ENCODE assay signal across 1 cellular context in genomic region chr3:65955792-65956477, GRCh38.
TF ChIP-seq lines count a peak whose summit lies in the region.

No MANE protein-coding gene starts in this region.

TF ChIP-seq in HepG2, 621 proteins besides CTCF, POLR2A, EP300 and RAD21 (continued from another document and continues in another):
- TF ChIP-seq ZBTB37 (CRISPR knock-in tag; IDR thresholded peaks at IDR 0.05): no peak
- TF ChIP-seq HDAC1 (CRISPR knock-in tag; IDR thresholded peaks at IDR 0.05): peak; percentile 39; the same call in 1 of the 2 replicates
- no peak for TF ChIP-seq MED8 (CRISPR knock-in tag; IDR thresholded peaks at IDR 0.05; ENCODE audit: insufficient replicate concordance)
- TF ChIP-seq, protein P1, sequence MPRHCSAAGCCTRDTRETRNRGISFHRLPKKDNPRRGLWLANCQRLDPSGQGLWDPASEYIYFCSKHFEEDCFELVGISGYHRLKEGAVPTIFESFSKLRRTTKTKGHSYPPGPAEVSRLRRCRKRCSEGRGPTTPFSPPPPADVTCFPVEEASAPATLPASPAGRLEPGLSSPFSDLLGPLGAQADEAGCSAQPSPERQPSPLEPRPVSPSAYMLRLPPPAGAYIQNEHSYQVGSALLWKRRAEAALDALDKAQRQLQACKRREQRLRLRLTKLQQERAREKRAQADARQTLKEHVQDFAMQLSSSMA (CRISPR knock-in tag; IDR thresholded peaks at IDR 0.05): no peak
- no peak for TF ChIP-seq MTA3 (CRISPR knock-in tag; IDR thresholded peaks at IDR 0.05)
- TF ChIP-seq DR1 (CRISPR knock-in tag; IDR thresholded peaks at IDR 0.05): no peak
- TF ChIP-seq MXD4 (CRISPR knock-in tag; IDR thresholded peaks at IDR 0.05): no peak
- TF ChIP-seq WIZ (CRISPR knock-in tag; IDR thresholded peaks at IDR 0.05): no peak
- no peak for TF ChIP-seq SPEN (CRISPR knock-in tag; IDR thresholded peaks at IDR 0.05; ENCODE audit: low read depth)
- TF ChIP-seq CCAR2 (optimal IDR thresholded peaks at IDR 0.05; ENCODE audit: low read depth, low read length): no peak
- TF ChIP-seq HNRNPL (IDR thresholded peaks at IDR 0.05; ENCODE audit: low read depth, low read length): no peak
- TF ChIP-seq ZNF468 (CRISPR knock-in tag; IDR thresholded peaks at IDR 0.05): no peak
- TF ChIP-seq ZNF292 (CRISPR knock-in tag; IDR thresholded peaks at IDR 0.05; ENCODE audit: borderline replicate concordance, low read depth): no peak
- peak; percentile 91 for TF ChIP-seq TEAD3 (CRISPR knock-in tag; optimal IDR thresholded peaks at IDR 0.05; ENCODE audit: borderline replicate concordance)
- TF ChIP-seq ZNF546 (CRISPR knock-in tag; conservative IDR thresholded peaks at IDR 0.05): no peak
- TF ChIP-seq HOXA7 (CRISPR knock-in tag; IDR thresholded peaks at IDR 0.05): no peak
- TF ChIP-seq, protein P2, sequence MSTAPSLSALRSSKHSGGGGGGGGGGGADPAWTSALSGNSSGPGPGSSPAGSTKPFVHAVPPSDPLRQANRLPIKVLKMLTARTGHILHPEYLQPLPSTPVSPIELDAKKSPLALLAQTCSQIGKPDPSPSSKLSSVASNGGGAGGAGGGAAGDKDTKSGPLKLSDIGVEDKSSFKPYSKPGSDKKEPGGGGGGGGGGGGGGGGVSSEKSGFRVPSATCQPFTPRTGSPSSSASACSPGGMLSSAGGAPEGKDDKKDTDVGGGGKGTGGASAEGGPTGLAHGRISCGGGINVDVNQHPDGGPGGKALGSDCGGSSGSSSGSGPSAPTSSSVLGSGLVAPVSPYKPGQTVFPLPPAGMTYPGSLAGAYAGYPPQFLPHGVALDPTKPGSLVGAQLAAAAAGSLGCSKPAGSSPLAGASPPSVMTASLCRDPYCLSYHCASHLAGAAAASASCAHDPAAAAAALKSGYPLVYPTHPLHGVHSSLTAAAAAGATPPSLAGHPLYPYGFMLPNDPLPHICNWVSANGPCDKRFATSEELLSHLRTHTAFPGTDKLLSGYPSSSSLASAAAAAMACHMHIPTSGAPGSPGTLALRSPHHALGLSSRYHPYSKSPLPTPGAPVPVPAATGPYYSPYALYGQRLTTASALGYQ (CRISPR knock-in tag; IDR thresholded peaks at IDR 0.05): no peak
- TF ChIP-seq SP140L (CRISPR knock-in tag; IDR thresholded peaks at IDR 0.05; ENCODE audit: borderline replicate concordance): no peak
- TF ChIP-seq FOXM1 (CRISPR knock-in tag; IDR thresholded peaks at IDR 0.05): no peak
- 0 out of 2 replicates have a peak, but pooled peaks have one; percentile 32 for TF ChIP-seq ARID2 (CRISPR knock-in tag; IDR thresholded peaks at IDR 0.05; ENCODE audit: borderline replicate concordance)
- no peak for TF ChIP-seq ISX (CRISPR knock-in tag; conservative IDR thresholded peaks at IDR 0.05)
- TF ChIP-seq, protein P3, sequence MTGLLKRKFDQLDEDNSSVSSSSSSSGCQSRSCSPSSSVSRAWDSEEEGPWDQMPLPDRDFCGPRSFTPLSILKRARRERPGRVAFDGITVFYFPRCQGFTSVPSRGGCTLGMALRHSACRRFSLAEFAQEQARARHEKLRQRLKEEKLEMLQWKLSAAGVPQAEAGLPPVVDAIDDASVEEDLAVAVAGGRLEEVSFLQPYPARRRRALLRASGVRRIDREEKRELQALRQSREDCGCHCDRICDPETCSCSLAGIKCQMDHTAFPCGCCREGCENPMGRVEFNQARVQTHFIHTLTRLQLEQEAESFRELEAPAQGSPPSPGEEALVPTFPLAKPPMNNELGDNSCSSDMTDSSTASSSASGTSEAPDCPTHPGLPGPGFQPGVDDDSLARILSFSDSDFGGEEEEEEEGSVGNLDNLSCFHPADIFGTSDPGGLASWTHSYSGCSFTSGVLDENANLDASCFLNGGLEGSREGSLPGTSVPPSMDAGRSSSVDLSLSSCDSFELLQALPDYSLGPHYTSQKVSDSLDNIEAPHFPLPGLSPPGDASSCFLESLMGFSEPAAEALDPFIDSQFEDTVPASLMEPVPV (CRISPR knock-in tag; IDR thresholded peaks at IDR 0.05): no peak
- peak; percentile 69 for TF ChIP-seq ASH2L (IDR thresholded peaks at IDR 0.05; ENCODE audit: insufficient read length, low read depth, low read length)
- no peak for TF ChIP-seq NR0B2 (CRISPR knock-in tag; IDR thresholded peaks at IDR 0.05)
- TF ChIP-seq, protein P4, sequence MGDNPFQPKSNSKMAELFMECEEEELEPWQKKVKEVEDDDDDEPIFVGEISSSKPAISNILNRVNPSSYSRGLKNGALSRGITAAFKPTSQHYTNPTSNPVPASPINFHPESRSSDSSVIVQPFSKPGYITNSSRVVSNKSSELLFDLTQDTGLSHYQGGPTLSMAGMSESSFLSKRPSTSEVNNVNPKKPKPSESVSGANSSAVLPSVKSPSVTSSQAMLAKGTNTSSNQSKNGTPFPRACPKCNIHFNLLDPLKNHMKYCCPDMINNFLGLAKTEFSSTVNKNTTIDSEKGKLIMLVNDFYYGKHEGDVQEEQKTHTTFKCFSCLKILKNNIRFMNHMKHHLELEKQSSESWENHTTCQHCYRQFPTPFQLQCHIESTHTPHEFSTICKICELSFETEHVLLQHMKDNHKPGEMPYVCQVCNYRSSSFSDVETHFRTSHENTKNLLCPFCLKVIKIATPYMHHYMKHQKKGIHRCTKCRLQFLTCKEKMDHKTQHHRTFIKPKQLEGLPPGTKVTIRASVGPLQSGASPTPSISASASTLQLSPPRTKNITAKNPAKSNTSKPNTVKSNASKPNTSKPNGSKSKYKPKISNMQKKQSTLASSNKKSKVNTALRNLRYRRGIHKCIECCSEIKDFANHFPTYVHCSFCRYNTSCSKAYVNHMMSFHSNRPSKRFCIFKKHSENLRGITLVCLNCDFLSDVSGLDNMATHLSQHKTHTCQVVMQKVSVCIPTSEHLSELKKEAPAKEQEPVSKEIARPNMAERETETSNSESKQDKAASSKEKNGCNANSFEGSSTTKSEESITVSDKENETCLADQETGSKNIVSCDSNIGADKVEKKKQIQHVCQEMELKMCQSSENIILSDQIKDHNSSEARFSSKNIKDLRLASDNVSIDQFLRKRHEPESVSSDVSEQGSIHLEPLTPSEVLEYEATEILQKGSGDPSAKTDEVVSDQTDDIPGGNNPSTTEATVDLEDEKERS (CRISPR knock-in tag; IDR thresholded peaks at IDR 0.05): no peak
- no peak for TF ChIP-seq NRL (CRISPR knock-in tag; IDR thresholded peaks at IDR 0.05; ENCODE audit: borderline replicate concordance)
- no peak for TF ChIP-seq SMAD1 (CRISPR knock-in tag; IDR thresholded peaks at IDR 0.05; ENCODE audit: borderline replicate concordance, low read depth)
- TF ChIP-seq ZNF772 (CRISPR knock-in tag; IDR thresholded peaks at IDR 0.05): no peak
- no peak for TF ChIP-seq ZNF430 (CRISPR knock-in tag; IDR thresholded peaks at IDR 0.05)
- TF ChIP-seq, protein P5, sequence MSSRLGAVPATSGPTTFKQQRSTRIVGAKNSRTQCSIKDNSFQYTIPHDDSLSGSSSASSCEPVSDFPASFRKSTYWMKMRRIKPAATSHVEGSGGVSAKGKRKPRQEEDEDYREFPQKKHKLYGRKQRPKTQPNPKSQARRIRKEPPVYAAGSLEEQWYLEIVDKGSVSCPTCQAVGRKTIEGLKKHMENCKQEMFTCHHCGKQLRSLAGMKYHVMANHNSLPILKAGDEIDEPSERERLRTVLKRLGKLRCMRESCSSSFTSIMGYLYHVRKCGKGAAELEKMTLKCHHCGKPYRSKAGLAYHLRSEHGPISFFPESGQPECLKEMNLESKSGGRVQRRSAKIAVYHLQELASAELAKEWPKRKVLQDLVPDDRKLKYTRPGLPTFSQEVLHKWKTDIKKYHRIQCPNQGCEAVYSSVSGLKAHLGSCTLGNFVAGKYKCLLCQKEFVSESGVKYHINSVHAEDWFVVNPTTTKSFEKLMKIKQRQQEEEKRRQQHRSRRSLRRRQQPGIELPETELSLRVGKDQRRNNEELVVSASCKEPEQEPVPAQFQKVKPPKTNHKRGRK (CRISPR knock-in tag; IDR thresholded peaks at IDR 0.05): no peak
- no peak for TF ChIP-seq ZNF326 (CRISPR knock-in tag; IDR thresholded peaks at IDR 0.05; ENCODE audit: borderline replicate concordance)
- peak; percentile 71 for TF ChIP-seq FOXA3 (CRISPR knock-in tag; IDR thresholded peaks at IDR 0.05)
- no peak for TF ChIP-seq NONO (IDR thresholded peaks at IDR 0.05)
- no peak for TF ChIP-seq NONO (CRISPR knock-in tag; conservative IDR thresholded peaks at IDR 0.05)
- TF ChIP-seq, protein P6, sequence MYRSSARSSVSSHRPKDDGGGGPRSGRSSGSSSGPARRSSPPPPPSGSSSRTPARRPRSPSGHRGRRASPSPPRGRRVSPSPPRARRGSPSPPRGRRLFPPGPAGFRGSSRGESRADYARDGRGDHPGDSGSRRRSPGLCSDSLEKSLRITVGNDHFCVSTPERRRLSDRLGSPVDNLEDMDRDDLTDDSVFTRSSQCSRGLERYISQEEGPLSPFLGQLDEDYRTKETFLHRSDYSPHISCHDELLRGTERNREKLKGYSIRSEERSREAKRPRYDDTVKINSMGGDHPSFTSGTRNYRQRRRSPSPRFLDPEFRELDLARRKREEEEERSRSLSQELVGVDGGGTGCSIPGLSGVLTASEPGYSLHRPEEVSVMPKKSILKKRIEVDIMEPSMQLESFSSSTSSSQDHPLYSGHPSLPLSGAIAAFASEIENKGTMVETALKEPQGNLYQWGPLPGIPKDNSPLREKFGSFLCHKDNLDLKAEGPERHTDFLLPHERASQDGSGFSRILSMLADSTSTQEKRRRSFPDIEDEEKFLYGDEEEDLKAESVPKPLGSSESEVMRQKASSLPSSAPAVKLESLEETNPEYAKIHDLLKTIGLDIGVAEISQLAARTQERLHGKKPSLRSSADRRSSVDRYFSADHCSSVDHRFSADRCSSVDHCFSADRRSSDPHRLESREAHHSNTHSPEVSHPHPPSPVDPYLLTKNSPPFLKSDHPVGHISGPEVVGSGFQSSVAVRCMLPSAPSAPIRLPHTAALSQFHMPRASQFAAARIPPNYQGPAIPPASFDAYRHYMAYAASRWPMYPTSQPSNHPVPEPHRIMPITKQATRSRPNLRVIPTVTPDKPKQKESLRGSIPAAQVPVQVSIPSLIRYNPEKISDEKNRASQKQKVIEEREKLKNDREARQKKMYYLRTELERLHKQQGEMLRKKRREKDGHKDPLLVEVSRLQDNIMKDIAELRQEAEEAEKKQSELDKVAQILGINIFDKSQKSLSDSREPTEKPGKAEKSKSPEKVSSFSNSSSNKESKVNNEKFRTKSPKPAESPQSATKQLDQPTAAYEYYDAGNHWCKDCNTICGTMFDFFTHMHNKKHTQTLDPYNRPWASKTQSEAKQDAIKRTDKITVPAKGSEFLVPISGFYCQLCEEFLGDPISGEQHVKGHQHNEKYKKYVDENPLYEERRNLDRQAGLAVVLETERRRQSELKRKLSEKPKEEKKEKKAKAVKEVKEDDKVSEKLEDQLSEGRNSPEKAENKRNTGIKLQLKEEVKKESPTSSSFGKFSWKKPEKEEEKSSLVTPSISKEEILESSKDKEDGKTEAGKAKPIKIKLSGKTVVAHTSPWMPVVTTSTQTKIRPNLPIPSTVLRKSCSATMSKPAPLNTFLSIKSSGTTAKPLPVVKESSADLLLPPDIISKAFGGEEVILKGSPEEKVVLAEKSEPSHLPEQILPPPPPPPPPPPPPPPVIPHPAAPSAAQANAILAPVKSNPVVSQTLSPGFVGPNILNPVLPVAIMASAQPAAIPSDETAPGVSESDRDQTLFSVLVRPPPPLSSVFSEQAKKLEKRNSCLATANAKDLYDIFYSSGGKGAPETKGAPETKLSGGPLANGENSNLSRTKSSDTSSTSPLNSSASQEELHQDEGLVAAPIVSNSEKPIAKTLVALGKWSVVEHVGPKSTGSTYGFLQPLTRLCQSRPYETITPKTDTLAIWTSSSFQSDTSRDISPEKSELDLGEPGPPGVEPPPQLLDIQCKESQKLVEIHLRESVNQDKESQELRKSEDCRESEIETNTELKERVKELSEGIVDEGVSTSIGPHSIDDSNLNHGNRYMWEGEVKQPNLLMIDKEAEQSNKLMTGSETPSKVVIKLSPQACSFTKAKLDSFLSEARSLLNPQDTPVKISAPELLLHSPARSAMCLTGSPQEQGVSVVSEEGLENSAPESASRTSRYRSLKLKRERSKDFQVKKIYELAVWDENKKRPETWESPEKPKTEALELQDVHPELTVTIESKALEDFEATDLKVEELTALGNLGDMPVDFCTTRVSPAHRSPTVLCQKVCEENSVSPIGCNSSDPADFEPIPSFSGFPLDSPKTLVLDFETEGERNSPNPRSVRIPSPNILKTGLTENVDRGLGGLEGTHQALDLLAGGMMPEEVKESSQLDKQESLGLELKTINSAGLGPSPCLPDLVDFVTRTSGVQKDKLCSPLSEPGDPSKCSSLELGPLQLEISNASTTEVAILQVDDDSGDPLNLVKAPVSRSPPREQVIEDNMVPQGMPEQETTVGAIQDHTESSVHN (CRISPR knock-in tag; IDR thresholded peaks at IDR 0.05): no peak
- no peak for TF ChIP-seq ZNF383 (CRISPR knock-in tag; IDR thresholded peaks at IDR 0.05; ENCODE audit: borderline replicate concordance)
- TF ChIP-seq NPAS2 (CRISPR knock-in tag; IDR thresholded peaks at IDR 0.05; ENCODE audit: borderline replicate concordance): no peak
- no peak for TF ChIP-seq DRAP1 (CRISPR knock-in tag; IDR thresholded peaks at IDR 0.05)
- 0 out of 2 replicates have a peak, but pooled peaks have one; percentile 18 for TF ChIP-seq THAP11 (CRISPR knock-in tag; IDR thresholded peaks at IDR 0.05)
- no peak for TF ChIP-seq LCORL (IDR thresholded peaks at IDR 0.05)
- 0 out of 2 replicates have a peak, but pooled peaks have one; percentile 25 for TF ChIP-seq LCORL (CRISPR knock-in tag; IDR thresholded peaks at IDR 0.05)
- peak; percentile 45 for TF ChIP-seq GATAD2A (CRISPR knock-in tag; IDR thresholded peaks at IDR 0.05)
- no peak for TF ChIP-seq IKZF1 (IDR thresholded peaks at IDR 0.05)
- no peak for TF ChIP-seq JUND (CRISPR knock-in tag; IDR thresholded peaks at IDR 0.05)
